In the genomic region with DNA sequence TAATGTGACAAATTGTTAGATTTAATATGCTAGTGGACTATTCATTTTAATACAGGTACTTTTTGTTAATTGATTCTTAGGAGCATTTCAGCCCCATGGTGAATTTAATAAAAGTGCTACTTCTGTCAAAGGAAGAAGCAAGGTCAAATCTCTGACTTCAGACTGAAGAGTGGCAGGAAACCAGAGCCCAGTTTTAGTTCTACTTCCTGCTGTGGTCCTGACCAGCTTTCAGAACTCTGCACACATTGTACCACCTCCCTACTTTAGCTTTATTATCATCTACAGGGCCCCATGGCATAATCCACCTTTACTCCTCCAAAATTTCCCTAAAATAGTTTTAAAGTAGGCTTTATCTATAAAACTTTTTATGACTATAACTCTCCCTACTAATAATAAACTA, we compare ENCODE assay signal across 17 cellular contexts. TPM values are rescaled to one million over a fixed set of nuclear protein-coding genes. Genes with fewer than 3 reads are reported as not detected.
DNase-seq lines count a peak whose midpoint lies in the region; ATAC-seq lines count a peak whose summit lies in the region.
"Had no signal": no experiment of that assay in that cellular context is flagged by ENCODE, and none has a peak within 500 bp of the region (broad histone marks: within the 10 kb centered on the region; RNA-seq: fewer than 3 reads in every experiment).

No MANE protein-coding gene starts in this region.

- H3K36me3 ChIP-seq in BLaER1 = no peaks in the 10 kb centered on the region

- no peak overlapping the region for H3K4me3 ChIP-seq in BLaER1
- H3K4me3 ChIP-seq: tibial artery had no signal

- H3K27me3 ChIP-seq in BLaER1 = no peaks in the 10 kb centered on the region
- H3K27me3 ChIP-seq: tibial artery had no signal

- no peak overlapping the region for H3K4me3 Mint-ChIP-seq in activated naive CD4-positive, alpha-beta T cell treated with anti-CD3 and anti-CD28 coated beads for 36 hours
- no peak overlapping the region for H3K4me3 Mint-ChIP-seq in T-helper 2 cell treated with Interferon-gamma antibody and Interleukin-4, amounts not matched to agents 5 μg/mL and 100 μg/mL, for 36 hours
- H3K4me3 Mint-ChIP-seq: brain; CD8-positive, alpha-beta T cell; nephron progenitor cell had no signal

- ATAC-seq in GM19324 (IDR thresholded peaks at IDR 0.05; ENCODE audit: low FRiP score, unreplicated experiment) = peak; percentile 75
- peak; percentile 64 for ATAC-seq in GM21786 (IDR thresholded peaks at IDR 0.05; ENCODE audit: unreplicated experiment)
- peak; percentile 64 for ATAC-seq in HG03175 (IDR thresholded peaks at IDR 0.05; ENCODE audit: unreplicated experiment)
- no peak for ATAC-seq in Right ventricle myocardium inferior
- ATAC-seq: CD8-positive, alpha-beta T cell had no signal

- H3K9me3 Mint-ChIP-seq in activated naive CD4-positive, alpha-beta T cell treated with anti-CD3 and anti-CD28 coated beads for 36 hours = peaks cover 1% of the 10 kb centered on the region
- H3K9me3 Mint-ChIP-seq in T-helper 2 cell treated with Interferon-gamma antibody and Interleukin-4, amounts not matched to agents 5 μg/mL and 100 μg/mL, for 36 hours = no peaks in the 10 kb centered on the region
- H3K9me3 Mint-ChIP-seq: CD8-positive, alpha-beta T cell had no signal

- no peak overlapping the region for H3K27ac Mint-ChIP-seq in activated naive CD4-positive, alpha-beta T cell treated with anti-CD3 and anti-CD28 coated beads for 36 hours
- H3K27ac Mint-ChIP-seq in T-helper 2 cell treated with Interferon-gamma antibody and Interleukin-4, amounts not matched to agents 5 μg/mL and 100 μg/mL, for 36 hours = no peak overlapping the region
- H3K27ac Mint-ChIP-seq: brain; CD8-positive, alpha-beta T cell; nephron progenitor cell had no signal

- no peaks in the 10 kb centered on the region for H4K20me1 ChIP-seq in BLaER1

- no peak overlapping the region for H3K9ac ChIP-seq in BLaER1

- peaks cover 3% of the 10 kb centered on the region for H3K27me3 Mint-ChIP-seq in activated naive CD4-positive, alpha-beta T cell treated with anti-CD3 and anti-CD28 coated beads for 36 hours (ENCODE audit: low read depth)
- no peaks in the 10 kb centered on the region for H3K27me3 Mint-ChIP-seq in T-helper 2 cell treated with Interferon-gamma antibody and Interleukin-4, amounts not matched to agents 5 μg/mL and 100 μg/mL, for 36 hours (ENCODE audit: low read depth)
- H3K27me3 Mint-ChIP-seq: brain had no signal

- H3K4me1 ChIP-seq in BLaER1 = peaks cover 11% of the 10 kb centered on the region
- H3K4me1 ChIP-seq: tibial artery had no signal

- H3K9me3 ChIP-seq in BLaER1 = no peaks in the 10 kb centered on the region
- H3K9me3 ChIP-seq: tibial artery had no signal

- CTCF ChIA-PET in activated naive CD4-positive, alpha-beta T cell treated with anti-CD3 and anti-CD28 coated beads for 36 hours (lab: Charles Lee) = no interaction called here

- H3K36me3 Mint-ChIP-seq in activated naive CD4-positive, alpha-beta T cell treated with anti-CD3 and anti-CD28 coated beads for 36 hours (ENCODE audit: low read depth) = no peaks in the 10 kb centered on the region
- no peaks in the 10 kb centered on the region for H3K36me3 Mint-ChIP-seq in T-helper 2 cell treated with Interferon-gamma antibody and Interleukin-4, amounts not matched to agents 5 μg/mL and 100 μg/mL, for 36 hours (ENCODE audit: low read depth)
- H3K36me3 Mint-ChIP-seq: CD8-positive, alpha-beta T cell had no signal

- no peaks in the 10 kb centered on the region for H3K4me1 Mint-ChIP-seq in activated naive CD4-positive, alpha-beta T cell treated with anti-CD3 and anti-CD28 coated beads for 36 hours (ENCODE audit: low read depth)
- no peaks in the 10 kb centered on the region for H3K4me1 Mint-ChIP-seq in T-helper 2 cell treated with Interferon-gamma antibody and Interleukin-4, amounts not matched to agents 5 μg/mL and 100 μg/mL, for 36 hours (ENCODE audit: low read depth)
- H3K4me1 Mint-ChIP-seq: brain had no signal

- intact Hi-C loops in activated naive CD4-positive, alpha-beta T cell treated with anti-CD3 and anti-CD28 coated beads for 36 hours (cut with micrococcal nuclease) = no loop called here
- intact Hi-C loops in Right ventricle myocardium inferior (cut with DNase I) = no loop called here

- no peak overlapping the region for H3K27ac ChIP-seq in BLaER1
- H3K27ac ChIP-seq: tibial artery had no signal

- 0 out of 2 replicates have a peak overlapping the region, but pooled peaks have one; percentile 25 for H3K4me2 ChIP-seq in BLaER1

- no peak for DNase-seq in activated naive CD4-positive, alpha-beta T cell treated with anti-CD3 and anti-CD28 coated beads for 36 hours
- no peak for DNase-seq in T-helper 2 cell treated with Interferon-gamma antibody and Interleukin-4, amounts not matched to agents 5 μg/mL and 100 μg/mL, for 36 hours (ENCODE audit: low spot score)
- DNase-seq in Right ventricle myocardium inferior (ENCODE audit: missing footprints) (no peak), NCI-H2171 (lab: John Stamatoyannopoulos, UW) (no peak)
- DNase-seq: CD8-positive, alpha-beta T cell; effector CD4-positive, alpha-beta T cell; IMR-90; NCI-H524 treated with DMSO at 0.1 percent for 48 hours; nephron progenitor cell; stimulated activated CD8-positive, alpha-beta memory T cell treated with anti-CD3 and anti-CD28 coated beads, Interleukin-4, amount 100 ng/mL, for 48 hours; tibial artery had no signal

RNA-seq across cellular contexts. Expression of gene CTTNBP2, which starts 33.7 kb away (rescaled TPM):
- not detected for total RNA-seq in activated naive CD4-positive, alpha-beta T cell treated with anti-CD3 and anti-CD28 coated beads for 36 hours
- total RNA-seq in Right ventricle myocardium inferior = 1.5 TPM
- total RNA-seq: activated CD8-positive, alpha-beta memory T cell treated with anti-CD3 and anti-CD28 coated beads for 36 hours; CD8-positive, alpha-beta T cell had no signal
